Comparison of ENCODE assay signal across 13 cellular contexts in genomic region chr2:3349211-3349693, GRCh38. TPM values are rescaled to one million over a fixed set of nuclear protein-coding genes. Genes with fewer than 3 reads are reported as not detected.
A peak's percentile ranks its signal among the peaks of the same experiment; 100 is the strongest.
DNase-seq lines count a peak whose midpoint lies in the region; ATAC-seq and TF ChIP-seq lines count a peak whose summit lies in the region.
"Had no signal": no experiment of that assay in that cellular context is flagged by ENCODE, and none has a peak within 500 bp of the region (broad histone marks: within the 10 kb centered on the region; RNA-seq: fewer than 3 reads in every experiment).

No MANE protein-coding gene starts in this region.

- peak overlapping the region in 1 of 10 donors; percentile 48 for H3K27ac Mint-ChIP-seq in naive thymus-derived CD8-positive, alpha-beta T cell
- H3K27ac Mint-ChIP-seq: activated T-cell treated with anti-CD3 and anti-CD28 coated beads, Interleukin-2, amount 50 U/mL, for 72 hours; HFFc6; memory B cell had no signal

- peaks cover 4% of the 10 kb centered on the region for H3K79me2 ChIP-seq in parathyroid adenoma

- POLR2A ChIA-PET in naive thymus-derived CD8-positive, alpha-beta T cell (lab: Charles Lee), result no interaction called here

- no peak overlapping the region for H3K4me3 Mint-ChIP-seq in naive thymus-derived CD8-positive, alpha-beta T cell
- H3K4me3 Mint-ChIP-seq: activated T-cell treated with anti-CD3 and anti-CD28 coated beads, Interleukin-2, amount 50 U/mL, for 72 hours; HFFc6; memory B cell had no signal

- H3K36me3 Mint-ChIP-seq in naive thymus-derived CD8-positive, alpha-beta T cell, result peaks cover 48 to 69% (median 60%) of the 10 kb centered on the region in 3 donors

- DNase-seq in DMS79 treated with DMSO at 0.1 percent for 48 hours (lab: John Stamatoyannopoulos, UW) (peak; percentile 73), NCI-H2171 (lab: John Stamatoyannopoulos, UW) (peak; percentile 44), SKM-1 treated with dmso at 0.1 percent for 144 hours (lab: John Stamatoyannopoulos, UW; ENCODE audit: unreplicated experiment) (no peak)
- DNase-seq in naive thymus-derived CD8-positive, alpha-beta T cell, result no peak
- DNase-seq: activated T-cell treated with anti-CD3 and anti-CD28 coated beads, Interleukin-2, amount 50 U/mL, for 72 hours; HFFc6; NCI-H774; T1000 had no signal

- H3K4me3 ChIP-seq in parathyroid adenoma (ENCODE audit: low read depth, low read length), result peak overlapping the region; percentile 43

- H3K27ac ChIP-seq in parathyroid adenoma, result peak overlapping the region; percentile 90

- ATAC-seq in esophagus mucosa (peak; percentile 94), HG02938 (IDR thresholded peaks at IDR 0.05; ENCODE audit: unreplicated experiment) (no peak), HG02678 (IDR thresholded peaks at IDR 0.05; ENCODE audit: unreplicated experiment) (no peak)
- ATAC-seq in naive thymus-derived CD8-positive, alpha-beta T cell, result no peak
- ATAC-seq: activated T-cell treated with anti-CD3 and anti-CD28 coated beads, Interleukin-2, amount 50 U/mL, for 72 hours had no signal

- peaks cover 15% of the 10 kb centered on the region for H3K4me1 ChIP-seq in parathyroid adenoma

- peak overlapping the region; percentile 67 for H3K4me2 ChIP-seq in parathyroid adenoma (ENCODE audit: low read length)

- H3K27me3 Mint-ChIP-seq in naive thymus-derived CD8-positive, alpha-beta T cell, result no peaks in the 10 kb centered on the region
- H3K27me3 Mint-ChIP-seq: memory B cell had no signal

- no peaks in the 10 kb centered on the region for H3K9me3 ChIP-seq in parathyroid adenoma (ENCODE audit: control insufficient read depth, low read length)

- H3K4me1 Mint-ChIP-seq in naive thymus-derived CD8-positive, alpha-beta T cell, result peaks cover 0 to 4% (median 2%) of the 10 kb centered on the region in 4 donors

- peak overlapping the region; percentile 81 for H2AFZ ChIP-seq in parathyroid adenoma

- H3K36me3 ChIP-seq in parathyroid adenoma (ENCODE audit: control insufficient read depth, insufficient read depth, low read length), result no peaks in the 10 kb centered on the region

- TF ChIP-seq CTCF in parathyroid adenoma (IDR thresholded peaks at IDR 0.05), result no peak

- no peak overlapping the region for H3K9ac ChIP-seq in parathyroid adenoma

- H3K9me3 Mint-ChIP-seq in naive thymus-derived CD8-positive, alpha-beta T cell, result peaks cover 0 to 15% (median 8%) of the 10 kb centered on the region in 9 donors
- H3K9me3 Mint-ChIP-seq: HFFc6 had no signal

- H3K27me3 ChIP-seq in parathyroid adenoma (ENCODE audit: control insufficient read depth, insufficient read depth, low read length), result no peaks in the 10 kb centered on the region

RNA-seq across cellular contexts. Expression of gene EIPR1, which starts 28.4 kb away (rescaled TPM):
- total RNA-seq in esophagus mucosa, result 25.9 TPM
- 10 to 100 TPM; 26.8 to 29.2 TPM for total RNA-seq in naive thymus-derived CD8-positive, alpha-beta T cell
- 10 to 100 TPM; 38.1 to 42.2 (median 41.3) TPM for polyA plus RNA-seq in naive thymus-derived CD8-positive, alpha-beta T cell

RNA-seq across cellular contexts. Expression of gene TRAPPC12, which starts 30.2 kb away (rescaled TPM):
- total RNA-seq in esophagus mucosa, result 61.7 TPM
- 100 to 1,000 TPM; 150 to 162 TPM for total RNA-seq in naive thymus-derived CD8-positive, alpha-beta T cell
- 10 to 100 TPM; 23.8 to 44.0 (median 34.0) TPM for polyA plus RNA-seq in naive thymus-derived CD8-positive, alpha-beta T cell

Comparison
In these comparisons a context has a peak if more than half of its experiments do, and no peak if none do; other contexts are left out.
1. DNase-seq: peak in DMS79 treated with DMSO at 0.1 percent for 48 hours (single experiment) and NCI-H2171 (single experiment); none in SKM-1 treated with dmso at 0.1 percent for 144 hours (single experiment) and naive thymus-derived CD8-positive, alpha-beta T cell (0 of 10).